ENCODE assay signal across 11 cellular contexts in the genomic region with DNA sequence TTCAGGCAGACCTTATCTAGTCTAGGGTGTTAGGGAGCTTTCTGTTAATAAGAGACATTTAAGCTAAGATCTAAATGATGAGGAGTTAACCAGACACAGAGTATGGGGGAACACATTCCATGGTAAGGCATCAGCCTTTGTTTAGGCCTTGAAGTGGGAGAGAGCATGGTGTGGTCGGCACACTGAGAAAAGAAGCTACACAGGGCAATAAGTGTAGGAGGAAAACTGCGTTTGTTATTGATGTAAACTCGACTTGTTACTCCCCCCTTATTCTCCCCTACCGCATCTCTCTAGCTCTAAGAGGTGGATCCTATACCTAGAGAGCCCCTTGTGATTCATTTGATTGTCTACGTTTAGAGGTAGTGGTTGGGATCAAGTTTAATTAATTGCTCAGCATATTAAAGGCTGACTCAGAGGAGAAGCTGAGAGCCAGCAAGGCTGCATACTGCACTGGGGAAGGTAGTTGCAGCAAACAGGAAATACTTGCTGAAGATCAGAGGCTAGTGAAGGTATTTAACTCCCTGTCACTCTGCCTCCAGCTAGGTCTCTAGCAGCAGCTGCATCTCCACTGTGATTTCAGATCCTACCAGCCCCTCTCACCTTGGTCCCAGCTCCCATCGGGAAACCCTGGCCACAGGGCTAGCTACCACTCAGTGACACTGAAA.
DNase-seq lines count a peak whose midpoint lies in the region; ATAC-seq and TF ChIP-seq lines count a peak whose summit lies in the region.
"Had no signal": no experiment of that assay in that cellular context is flagged by ENCODE, and none has a peak within 500 bp of the region (broad histone marks: within the 10 kb centered on the region; RNA-seq: fewer than 3 reads in every experiment).

No MANE protein-coding gene starts in this region.

- no peak overlapping the region for H2AK5ac ChIP-seq in mesenchymal stem cell (ENCODE audit: low read length, severe bottlenecking)

- no peak for ATAC-seq in HG03469 (IDR thresholded peaks at IDR 0.05; ENCODE audit: unreplicated experiment)

- no peaks in the 10 kb centered on the region for H3K9me3 ChIP-seq in HUES48 (ENCODE audit: control insufficient read depth, insufficient read depth, low read length)
- H3K9me3 ChIP-seq in mesenchymal stem cell (ENCODE audit: control insufficient read depth, low read length) = no peaks in the 10 kb centered on the region

- in situ Hi-C loops in brain microvascular endothelial cell (cut with HindIII; ENCODE audit: low pct_ligation_motif_present, low sequenced_read_pairs) = no loop called here

- peak overlapping the region; percentile 10 for H3K27ac ChIP-seq in HUES48 (ENCODE audit: low read depth, low read length)
- H3K27ac ChIP-seq in brain microvascular endothelial cell = no peak overlapping the region
- H3K27ac ChIP-seq in mesenchymal stem cell (ENCODE audit: low read length, poor library complexity, severe bottlenecking) = no peak overlapping the region

- no peak overlapping the region for H3K4ac ChIP-seq in mesenchymal stem cell (ENCODE audit: low read depth in 1 of 2, low read length in 2 of 2)

- H2BK5ac ChIP-seq in mesenchymal stem cell (ENCODE audit: low read depth, low read length, poor library complexity, severe bottlenecking) = no peak overlapping the region

- no peaks in the 10 kb centered on the region for H3K36me3 ChIP-seq in HUES48 (ENCODE audit: control insufficient read depth, insufficient read depth, low read length)
- no peaks in the 10 kb centered on the region for H3K36me3 ChIP-seq in brain microvascular endothelial cell (replicated peaks)
- H3K36me3 ChIP-seq in mesenchymal stem cell (ENCODE audit: control insufficient read depth in 1 of 2, insufficient read depth in 2 of 2, low read depth in 1 of 2, low read length in 2 of 2) = no peaks in the 10 kb centered on the region

- WGBS in mesenchymal stem cell = 37% methylated on average over 3 of the region's 6 CpGs

- no peak overlapping the region for H3K23ac ChIP-seq in mesenchymal stem cell (ENCODE audit: low read length in 2 of 2)

- H3K9ac ChIP-seq in HUES48 (ENCODE audit: low read depth, low read length) = no peak overlapping the region
- no peak overlapping the region for H3K9ac ChIP-seq in mesenchymal stem cell (ENCODE audit: low read length)

- no peak overlapping the region for H2BK120ac ChIP-seq in mesenchymal stem cell (ENCODE audit: low read depth, low read length)

- peak overlapping the region in 1 of 2 experiments; percentile 21 for H2BK12ac ChIP-seq in mesenchymal stem cell (ENCODE audit: low read length in 2 of 2)

- no peak overlapping the region for H2BK15ac ChIP-seq in mesenchymal stem cell (ENCODE audit: low read depth, poor library complexity, severe bottlenecking)

- peak; percentile 20 for DNase-seq in AG08396 (ENCODE audit: low spot score)
- DNase-seq in brain microvascular endothelial cell = peak; percentile 25
- DNase-seq in mesenchymal stem cell = peak; percentile 38
- DNase-seq in activated T-cell treated with anti-CD3 and anti-CD28 coated beads, Interleukin-2, amount 50 U/mL, for 1 hour = no peak
- DNase-seq in germinal center (ENCODE audit: low spot score) = no peak
- DNase-seq in stimulated activated CD4-positive, alpha-beta T cell treated with anti-CD3 and anti-CD28 coated beads, Interleukin-12 subunit alpha, Interleukin-12 subunit beta, amount 100 ng/mL, for 4 hours = no peak
- DNase-seq: activated effector memory CD4-positive, alpha-beta T cell treated with Interleukin-2 at 50 U/mL for 16 hours; CD4-positive, alpha-beta memory T cell; T1000 had no signal

- H3K18ac ChIP-seq in mesenchymal stem cell (ENCODE audit: low read depth in 1 of 2, low read length in 2 of 2) = no peak overlapping the region

- TF ChIP-seq CTCF in brain microvascular endothelial cell (IDR thresholded peaks at IDR 0.05; ENCODE audit: low read depth, low read length, missing control alignments) = no peak

- H3K79me1 ChIP-seq in mesenchymal stem cell (replicated peaks; ENCODE audit: low read length, poor library complexity, severe bottlenecking) = no peaks in the 10 kb centered on the region

- H3K4me3 ChIP-seq in HUES48 (ENCODE audit: low read depth, low read length) (no peak overlapping the region), brain microvascular endothelial cell (ENCODE audit: low read depth, low read length) (no peak overlapping the region), mesenchymal stem cell (ENCODE audit: insufficient read depth in 1 of 2, low read depth in 1 of 2, low read length in 2 of 2) (no peak overlapping the region)

- peak overlapping the region; percentile 81 for H2AFZ ChIP-seq in mesenchymal stem cell (ENCODE audit: low read depth, low read length)

- H3K14ac ChIP-seq in mesenchymal stem cell (ENCODE audit: low read length in 2 of 2) = no peak overlapping the region

- H3K27me3 ChIP-seq in HUES48 (ENCODE audit: control insufficient read depth, insufficient read depth, low read length) (no peaks in the 10 kb centered on the region), brain microvascular endothelial cell (replicated peaks) (no peaks in the 10 kb centered on the region), mesenchymal stem cell (ENCODE audit: control insufficient read depth in 1 of 2, insufficient read depth in 1 of 2, low read length in 2 of 2) (no peaks in the 10 kb centered on the region)

- peaks cover 10% of the 10 kb centered on the region; the same call in 1 of the 2 replicates for H3K4me1 ChIP-seq in HUES48 (ENCODE audit: control insufficient read depth, insufficient read depth, low read length)
- no peaks in the 10 kb centered on the region for H3K4me1 ChIP-seq in mesenchymal stem cell (ENCODE audit: control insufficient read depth, insufficient read depth, low read depth, low read length)

- no peak overlapping the region for H3K4me2 ChIP-seq in mesenchymal stem cell (ENCODE audit: low read length, poor library complexity, severe bottlenecking)

- H4K8ac ChIP-seq in mesenchymal stem cell (ENCODE audit: low read length) = peak overlapping the region; percentile 20

- H4K91ac ChIP-seq in mesenchymal stem cell (ENCODE audit: low read length) = no peak overlapping the region

Comparison
In these comparisons a context has a peak if more than half of its experiments do, and no peak if none do; other contexts are left out.
1. DNase-seq: peak in AG08396 (single experiment), brain microvascular endothelial cell (single experiment) and mesenchymal stem cell (single experiment); none in activated T-cell treated with anti-CD3 and anti-CD28 coated beads, Interleukin-2, amount 50 U/mL, for 1 hour (single experiment), germinal center (single experiment) and stimulated activated CD4-positive, alpha-beta T cell treated with anti-CD3 and anti-CD28 coated beads, Interleukin-12 subunit alpha, Interleukin-12 subunit beta, amount 100 ng/mL, for 4 hours (single experiment).